9 cellular contexts compared by ENCODE assay signal in genomic region chr10:20004087-20004523, GRCh38.
DNase-seq lines count a peak whose midpoint lies in the region; ATAC-seq and TF ChIP-seq lines count a peak whose summit lies in the region.
"Had no signal": no experiment of that assay in that cellular context is flagged by ENCODE, and none has a peak within 500 bp of the region (broad histone marks: within the 10 kb centered on the region; RNA-seq: fewer than 3 reads in every experiment).

No MANE protein-coding gene starts in this region.

- DNase-seq in brain microvascular endothelial cell, result peak; percentile 52
- DNase-seq in KBM-7, result no peak
- DNase-seq in activated T-cell treated with anti-CD3 and anti-CD28 coated beads, Interleukin-2, amount 50 U/mL, for 24 hours, result no peak
- no peak for DNase-seq in activated naive CD8-positive, alpha-beta T cell treated with anti-CD3 and anti-CD28 coated beads for 36 hours
- DNase-seq in ecto neural progenitor cell (ENCODE audit: low spot score), result no peak

- H3K4me3 ChIP-seq in brain microvascular endothelial cell (ENCODE audit: low read depth, low read length), result no peak overlapping the region
- H3K4me3 ChIP-seq in neutrophil (ENCODE audit: low read depth in 1 of 2, low read length in 1 of 2), result peak overlapping the region; percentile 33 to 40

- H3K27me3 ChIP-seq in brain microvascular endothelial cell (replicated peaks), result no peaks in the 10 kb centered on the region
- H3K27me3 ChIP-seq in neutrophil, result no peaks in the 10 kb centered on the region

- H3K27ac ChIP-seq in brain microvascular endothelial cell (peak overlapping the region; percentile 72), neutrophil (peak overlapping the region; percentile 94)

- ATAC-seq in GM21360 (IDR thresholded peaks at IDR 0.05; ENCODE audit: unreplicated experiment), result peak; percentile 63
- peak; percentile 38 for ATAC-seq in HG03439 (IDR thresholded peaks at IDR 0.05; ENCODE audit: unreplicated experiment)
- ATAC-seq: Panc1 had no signal

- no peaks in the 10 kb centered on the region for H3K36me3 Mint-ChIP-seq in activated T-cell treated with anti-CD3 and anti-CD28 coated beads, Interleukin-2, amount 50 U/mL, for 24 hours (ENCODE audit: low read depth)
- H3K36me3 Mint-ChIP-seq in activated naive CD8-positive, alpha-beta T cell treated with anti-CD3 and anti-CD28 coated beads for 36 hours, result no peaks in the 10 kb centered on the region

- no peaks in the 10 kb centered on the region for H3K9me3 ChIP-seq in neutrophil

- H3K4me1 ChIP-seq in neutrophil (ENCODE audit: control insufficient read depth in 1 of 2, insufficient read depth in 1 of 2, low read depth in 1 of 2, low read length in 1 of 2), result peaks cover 46 to 50% of the 10 kb centered on the region in 2 experiments

- in situ Hi-C loops in brain microvascular endothelial cell (cut with HindIII; ENCODE audit: low pct_ligation_motif_present, low sequenced_read_pairs) (no loop called here), KBM-7 (cut with MboI; ENCODE audit: low pct_unique_long_range_greater_than_20kb, low sequenced_read_pairs) (no loop called here)

- no peaks in the 10 kb centered on the region for H3K4me1 Mint-ChIP-seq in activated T-cell treated with anti-CD3 and anti-CD28 coated beads, Interleukin-2, amount 50 U/mL, for 24 hours (ENCODE audit: low read depth)
- no peaks in the 10 kb centered on the region for H3K4me1 Mint-ChIP-seq in activated naive CD8-positive, alpha-beta T cell treated with anti-CD3 and anti-CD28 coated beads for 36 hours

- TF ChIP-seq CTCF in brain microvascular endothelial cell (IDR thresholded peaks at IDR 0.05; ENCODE audit: low read depth, low read length, missing control alignments), result no peak
- TF ChIP-seq CTCF in neutrophil (IDR thresholded peaks at IDR 0.05), result no peak

- H3K9me3 Mint-ChIP-seq in activated T-cell treated with anti-CD3 and anti-CD28 coated beads, Interleukin-2, amount 50 U/mL, for 24 hours, result no peaks in the 10 kb centered on the region
- no peaks in the 10 kb centered on the region for H3K9me3 Mint-ChIP-seq in activated naive CD8-positive, alpha-beta T cell treated with anti-CD3 and anti-CD28 coated beads for 36 hours

- H3K36me3 ChIP-seq in brain microvascular endothelial cell (replicated peaks) (no peaks in the 10 kb centered on the region), neutrophil (no peaks in the 10 kb centered on the region)

- no peaks in the 10 kb centered on the region for H3K27me3 Mint-ChIP-seq in activated T-cell treated with anti-CD3 and anti-CD28 coated beads, Interleukin-2, amount 50 U/mL, for 24 hours
- H3K27me3 Mint-ChIP-seq in activated naive CD8-positive, alpha-beta T cell treated with anti-CD3 and anti-CD28 coated beads for 36 hours, result no peaks in the 10 kb centered on the region

- no peak overlapping the region for H3K27ac Mint-ChIP-seq in activated T-cell treated with anti-CD3 and anti-CD28 coated beads, Interleukin-2, amount 50 U/mL, for 24 hours
- H3K27ac Mint-ChIP-seq in activated naive CD8-positive, alpha-beta T cell treated with anti-CD3 and anti-CD28 coated beads for 36 hours, result no peak overlapping the region

- no peak overlapping the region for H3K4me3 Mint-ChIP-seq in activated T-cell treated with anti-CD3 and anti-CD28 coated beads, Interleukin-2, amount 50 U/mL, for 24 hours
- H3K4me3 Mint-ChIP-seq in activated naive CD8-positive, alpha-beta T cell treated with anti-CD3 and anti-CD28 coated beads for 36 hours, result no peak overlapping the region
